26 cellular contexts compared by ENCODE assay signal in the genomic region with DNA sequence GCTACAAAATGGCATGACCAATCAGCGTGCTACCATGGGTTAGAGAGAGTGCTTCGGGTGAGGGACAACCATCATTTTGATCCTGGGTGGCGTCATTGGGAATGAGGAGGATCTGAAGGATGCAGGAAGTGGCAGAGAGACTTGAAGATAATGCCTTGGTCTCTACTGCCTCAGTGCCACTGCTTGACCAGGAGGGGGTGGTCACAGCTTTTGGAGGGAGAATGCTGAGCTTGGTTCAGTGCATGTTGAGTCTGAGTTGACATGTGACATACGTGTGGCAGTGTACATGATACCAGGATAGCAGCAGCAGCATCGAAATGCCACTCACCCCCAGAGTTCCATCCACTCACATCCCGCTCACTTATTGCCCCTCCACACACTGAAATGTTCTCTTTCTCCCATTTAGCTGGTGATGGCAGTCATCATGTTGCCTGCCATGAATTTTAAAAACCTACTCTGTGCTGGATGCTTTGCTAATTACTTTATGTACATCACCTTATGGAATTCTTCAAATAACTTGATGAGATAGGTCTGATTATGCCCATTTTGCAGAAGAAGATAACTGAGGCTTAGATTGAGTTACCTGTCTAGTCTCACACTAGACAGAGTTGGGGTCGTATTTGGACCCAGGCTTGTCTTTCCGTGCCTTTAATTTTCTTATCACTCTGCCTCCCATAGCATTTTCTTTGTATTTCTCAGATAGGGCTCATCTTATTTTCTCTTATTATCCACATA. TPM values are rescaled to one million over a fixed set of nuclear protein-coding genes. Genes with fewer than 3 reads are reported as not detected.
A peak's percentile ranks its signal among the peaks of the same experiment; 100 is the strongest.
DNase-seq lines count a peak whose midpoint lies in the region; ATAC-seq and TF ChIP-seq lines count a peak whose summit lies in the region.
"Had no signal": no experiment of that assay in that cellular context is flagged by ENCODE, and none has a peak within 500 bp of the region (broad histone marks: within the 10 kb centered on the region; RNA-seq: fewer than 3 reads in every experiment).

No MANE protein-coding gene starts in this region.

- H3K27ac Mint-ChIP-seq in CD4-positive, CD25-positive, alpha-beta regulatory T cell: peak overlapping the region in 2 of 3 donors; percentile 17 to 86
- H3K27ac Mint-ChIP-seq: activated B cell treated with CpG ODN at 0.5 μM for 24 hours; activated CD4-positive, alpha-beta memory T cell treated with anti-CD3 and anti-CD28 coated beads, Interleukin-2, amount 10 ng/mL, durations not matched to agents 7 days and 5 days; natural killer cell had no signal

- no TSS peak for BruUV-seq in PC-9 (replicated peaks; lab: Mats Ljungman, UMichigan)

- H3K4me1 ChIP-seq in CD4-positive, CD25-positive, alpha-beta regulatory T cell (ENCODE audit: control insufficient read depth, insufficient read depth, low read length, poor library complexity, severe bottlenecking): peaks cover 6% of the 10 kb centered on the region
- H3K4me1 ChIP-seq in PC-9 (replicated peaks; ENCODE audit: insufficient read depth): peaks cover 47% of the 10 kb centered on the region
- H3K4me1 ChIP-seq: parathyroid adenoma had no signal

- peaks cover 0 to 24% (median 12%) of the 10 kb centered on the region in 4 donors for H3K4me1 Mint-ChIP-seq in CD4-positive, CD25-positive, alpha-beta regulatory T cell
- H3K4me1 Mint-ChIP-seq: activated B cell treated with CpG ODN at 0.5 μM for 24 hours had no signal

- peaks cover 0 to 7% of the 10 kb centered on the region in 2 experiments for H3K9me3 ChIP-seq in CD4-positive, CD25-positive, alpha-beta regulatory T cell (ENCODE audit: control insufficient read depth in 2 of 2, low read length in 2 of 2)
- peaks cover 4% of the 10 kb centered on the region; the same call in 1 of the 2 replicates for H3K9me3 ChIP-seq in PC-9 (ENCODE audit: insufficient read depth, low read depth)

- H3K4me3 Mint-ChIP-seq in CD4-positive, CD25-positive, alpha-beta regulatory T cell: no peak overlapping the region
- H3K4me3 Mint-ChIP-seq: activated B cell treated with CpG ODN at 0.5 μM for 24 hours; activated CD4-positive, alpha-beta memory T cell treated with anti-CD3 and anti-CD28 coated beads, Interleukin-2, amount 10 ng/mL, durations not matched to agents 7 days and 5 days; CD14-positive monocyte; natural killer cell had no signal

- ATAC-seq in CD4-positive, CD25-positive, alpha-beta regulatory T cell (ENCODE audit: low read depth in 2 of 2): no peak
- no peak for ATAC-seq in GM21423 (IDR thresholded peaks at IDR 0.05; ENCODE audit: unreplicated experiment)
- ATAC-seq: left colon, natural killer cell, sciatic nerve had no signal

- peaks cover 22% of the 10 kb centered on the region for H3F3A ChIP-seq in PC-9 (ENCODE audit: insufficient read depth, low read depth)

- no peaks in the 10 kb centered on the region for H3K27me3 Mint-ChIP-seq in CD4-positive, CD25-positive, alpha-beta regulatory T cell
- H3K27me3 Mint-ChIP-seq: activated CD4-positive, alpha-beta memory T cell treated with anti-CD3 and anti-CD28 coated beads, Interleukin-2, amount 10 ng/mL, durations not matched to agents 7 days and 5 days had no signal

- H3K79me2 ChIP-seq in PC-9 (ENCODE audit: low read depth): no peaks in the 10 kb centered on the region
- H3K79me2 ChIP-seq: parathyroid adenoma had no signal

- no peaks in the 10 kb centered on the region for H3K9me2 ChIP-seq in PC-9 (ENCODE audit: insufficient read depth)

- peaks cover 0 to 18% (median 2%) of the 10 kb centered on the region in 7 donors for H3K9me3 Mint-ChIP-seq in CD4-positive, CD25-positive, alpha-beta regulatory T cell

- no peak overlapping the region for H3K27ac ChIP-seq in CD4-positive, CD25-positive, alpha-beta regulatory T cell (ENCODE audit: insufficient read depth, low read length, poor library complexity, severe bottlenecking)
- H3K27ac ChIP-seq in PC-9: peak overlapping the region; percentile 92
- H3K27ac ChIP-seq: parathyroid adenoma had no signal

- H3K27me3 ChIP-seq in CD4-positive, CD25-positive, alpha-beta regulatory T cell (ENCODE audit: control insufficient read depth, insufficient read depth, low read length): no peaks in the 10 kb centered on the region
- no peaks in the 10 kb centered on the region for H3K27me3 ChIP-seq in PC-9 (ENCODE audit: insufficient read depth, low read depth)

- CTCF ChIA-PET in PC-9 (lab: Charles Lee): interaction anchor here (0.7 kb wide), 1 partner anchor 71 kb away, joined by 4 read pairs; no protein-coding TSS in a partner anchor

- H2AFZ ChIP-seq in PC-9: no peak overlapping the region
- H2AFZ ChIP-seq: parathyroid adenoma had no signal

- POLR2A ChIA-PET in PC-9 (lab: Charles Lee; ENCODE audit: unreplicated experiment): interaction anchor here (0.9 kb wide), 1 partner anchor 10 kb away, joined by 4 read pairs; no protein-coding TSS in a partner anchor

- TF ChIP-seq CTCF in GM12872 (IDR thresholded peaks at IDR 0.05; ENCODE audit: insufficient read depth, low read depth, low read length) (peak; percentile 26; the same call in 1 of the 3 replicates), PC-9 (conservative IDR thresholded peaks at IDR 0.05) (no peak), fibroblast of pulmonary artery (IDR thresholded peaks at IDR 0.05; ENCODE audit: low read length, missing control alignments) (peak; percentile 7)

- DNase-seq in CD4-positive, CD25-positive, alpha-beta regulatory T cell: no peak
- DNase-seq in PC-9 (no peak), fibroblast of pulmonary artery (ENCODE audit: low read depth) (no peak), posterior cingulate gyrus (no peak), GM19238 (ENCODE audit: insufficient read length, low spot score) (no peak), NCI-H1092 treated with DMSO at 0.1 percent for 48 hours (lab: John Stamatoyannopoulos, UW) (no peak)
- DNase-seq: activated B cell treated with CpG ODN at 0.5 μM for 24 hours; activated CD4-positive, alpha-beta memory T cell treated with anti-CD3 and anti-CD28 coated beads, Interleukin-2, amount 10 ng/mL, durations not matched to agents 7 days and 5 days; activated naive CD4-positive, alpha-beta T cell; amniotic stem cell; dermis blood vessel endothelial cell; DMS 273 treated with DMSO at 0.1 percent for 48 hours; GDM1; left colon; natural killer cell; NCI-H1436; NCI-H524 treated with DMSO at 0.1 percent for 48 hours; RPMI8226; stimulated activated CD4-positive, alpha-beta T cell treated with anti-CD3 and anti-CD28 coated beads, Interleukin-15, amount 100 ng/mL, for 24 hours; stimulated activated CD8-positive, alpha-beta memory T cell treated with anti-CD3 and anti-CD28 coated beads, Interleukin-4, amount 100 ng/mL, for 48 hours; T-helper 9 cell had no signal

- peak overlapping the region; percentile 77 for H3K4me2 ChIP-seq in PC-9

- H3K36me3 Mint-ChIP-seq in CD4-positive, CD25-positive, alpha-beta regulatory T cell: no peaks in the 10 kb centered on the region

- no peaks in the 10 kb centered on the region for H4K20me1 ChIP-seq in PC-9 (ENCODE audit: insufficient read depth)

- intact Hi-C loops in PC-9 (cut with micrococcal nuclease; ENCODE audit: unreplicated experiment) (loop anchor here (1.0 to 2.0 kb wide), 4 partner anchors 10 to 50 kb away; no protein-coding TSS in a partner anchor), posterior cingulate gyrus (cut with DNase I) (no loop called here)

- H3K36me3 ChIP-seq in CD4-positive, CD25-positive, alpha-beta regulatory T cell (ENCODE audit: control insufficient read depth, insufficient read depth, low read length): no peaks in the 10 kb centered on the region
- H3K36me3 ChIP-seq in PC-9 (ENCODE audit: low read depth): no peaks in the 10 kb centered on the region

- no peak overlapping the region for H3K4me3 ChIP-seq in CD4-positive, CD25-positive, alpha-beta regulatory T cell (ENCODE audit: low read depth, low read length)
- H3K4me3 ChIP-seq in PC-9: no peak overlapping the region
- H3K4me3 ChIP-seq in fibroblast of pulmonary artery (replicated peaks; ENCODE audit: low read depth, low read length): no peak overlapping the region

RNA-seq across cellular contexts. Expression of a gene that starts 36.7 kb away (rescaled TPM):
- total RNA-seq in CD4-positive, CD25-positive, alpha-beta regulatory T cell: 21.8 TPM
- 10 to 100 TPM; 10.3 to 13.7 (median 12.5) TPM for polyA plus RNA-seq in CD4-positive, CD25-positive, alpha-beta regulatory T cell
- total RNA-seq in PC-9 (2021): 4.0 and 6.6 TPM in 2 replicates

RNA-seq across cellular contexts. Expression of a gene that starts 37.1 kb away (rescaled TPM):
- 11.5 TPM for total RNA-seq in CD4-positive, CD25-positive, alpha-beta regulatory T cell
- 1 to 10 TPM; 1.9 to 5.1 (median 3.0) TPM for polyA plus RNA-seq in CD4-positive, CD25-positive, alpha-beta regulatory T cell
- total RNA-seq in PC-9 (2021): 0.70 and 0.83 TPM in 2 replicates
